23 cellular contexts compared by ENCODE assay signal in genomic region chr4:147530723-147531122, GRCh38. TPM values are rescaled to one million over a fixed set of nuclear protein-coding genes. Genes with fewer than 3 reads are reported as not detected.
"Had no signal": no experiment of that assay in that cellular context is flagged by ENCODE, and none has a peak within 500 bp of the region (broad histone marks: within the 10 kb centered on the region; RNA-seq: fewer than 3 reads in every experiment).

No MANE protein-coding gene starts in this region.

- H3K4me1 ChIP-seq: colonic mucosa had no signal

- H3K27ac ChIP-seq: cardiac muscle cell, colonic mucosa, neutrophil, skin epidermis, tibial nerve, vagina had no signal

- H3K9me3 ChIP-seq: colonic mucosa, neutrophil, tibial nerve, vagina had no signal

- H3K27me3 ChIP-seq: cardiac muscle cell, colonic mucosa, tibial nerve, vagina had no signal

- H3K36me3 ChIP-seq: colonic mucosa, neutrophil, tibial nerve, vagina had no signal

- DNase-seq: activated CD4-positive, alpha-beta memory T cell treated with anti-CD3 and anti-CD28 coated beads, Interleukin-2, amount 10 ng/mL, durations not matched to agents 7 days and 5 days; activated CD4-positive, alpha-beta T cell treated with anti-CD3 and anti-CD28 coated beads for 36 hours; activated naive CD4-positive, alpha-beta T cell treated with anti-CD3 and anti-CD28 coated beads, Interleukin-2, amount 10 ng/mL, durations not matched to agents 7 days and 5 days; activated T-cell treated with anti-CD3 and anti-CD28 coated beads, Interleukin-2, amount 50 U/mL, for 24 hours; colonic mucosa; foreskin melanocyte; head of caudate nucleus; immature natural killer cell; left cardiac atrium; naive thymus-derived CD8-positive, alpha-beta T cell; retina; stimulated activated CD4-positive, alpha-beta T cell treated with anti-CD3 and anti-CD28 coated beads, Interleukin-15, amount 100 ng/mL, for 24 hours; stimulated activated CD4-positive, alpha-beta T cell treated with anti-CD3 and anti-CD28 coated beads, Interleukin-4, amount 100 ng/mL, for 1 hour; stimulated activated naive B cell treated with anti-CD40 and anti-IgM and Interleukin-4, amounts not matched to agents 10 μg/mL and 1 μg/mL and 100 μg/mL, for 72 hours; substantia nigra; T-helper 2 cell had no signal

- H3K4me3 ChIP-seq: cardiac muscle cell, colonic mucosa, lung, skin epidermis, tibial nerve, vagina had no signal

RNA-seq across cellular contexts. Expression of gene EDNRA, which starts 49.8 kb away (rescaled TPM):
- total RNA-seq: activated CD4-positive, alpha-beta memory T cell treated with anti-CD3 and anti-CD28 coated beads, Interleukin-2, amount 10 ng/mL, durations not matched to agents 7 days and 5 days; activated CD4-positive, alpha-beta T cell treated with anti-CD3 and anti-CD28 coated beads for 36 hours; endothelial cell of umbilical vein; naive thymus-derived CD8-positive, alpha-beta T cell had no signal
- polyA plus RNA-seq: immature natural killer cell; naive thymus-derived CD8-positive, alpha-beta T cell had no signal
